ENCODE assay signal across 1 cellular context in the genomic region with DNA sequence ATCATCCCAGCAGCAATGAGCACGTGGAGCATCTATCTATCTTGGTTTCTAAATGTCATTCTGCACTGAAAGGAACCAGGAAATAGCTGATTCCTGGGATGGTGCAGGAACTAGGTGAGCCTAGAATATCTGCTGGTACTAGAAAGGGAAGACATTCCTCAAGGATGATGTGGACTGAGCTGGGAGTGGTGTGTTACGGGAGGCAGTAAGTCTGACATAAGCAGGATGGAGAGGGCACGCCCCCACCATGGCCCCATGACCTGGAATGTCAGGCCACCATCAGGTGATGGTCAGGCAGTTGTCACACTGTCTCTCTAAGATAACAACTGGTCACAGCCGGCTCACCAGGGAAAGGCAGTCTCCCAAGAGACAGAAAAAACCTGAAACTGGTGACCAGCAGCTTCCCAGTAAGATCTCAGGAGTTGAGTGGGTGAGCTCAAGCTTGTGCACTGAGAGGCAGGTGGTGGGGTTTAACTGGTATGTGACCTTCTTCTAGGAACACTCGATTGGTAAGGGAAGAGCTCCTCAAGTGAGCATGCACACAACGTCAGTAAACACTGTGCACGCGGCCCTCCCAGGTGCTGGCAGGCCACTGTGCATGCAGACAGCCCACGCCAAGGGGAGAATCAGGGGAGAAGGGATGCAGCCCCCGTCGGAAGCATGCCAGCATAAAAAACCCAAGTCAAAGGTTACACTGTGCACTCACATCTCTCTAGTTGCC.
TF ChIP-seq lines count a peak whose summit lies in the region.

No MANE protein-coding gene starts in this region.

TF ChIP-seq in K562, 482 proteins besides CTCF, POLR2A, EP300 and RAD21 (continued from another document and continues in another):
- TF ChIP-seq HMGXB4 (CRISPR knock-in tag; IDR thresholded peaks at IDR 0.05) (peak; percentile 54; the same call in 1 of the 2 replicates), HDAC1 (IDR thresholded peaks at IDR 0.05) (peak in 1 of 2 experiments; percentile 92; a peak in 2 of 4 replicates), CBX2 (IDR thresholded peaks at IDR 0.05; ENCODE audit: insufficient read depth, low read length, poor library complexity, severe bottlenecking) (no peak), POLR2B (IDR thresholded peaks at IDR 0.05; ENCODE audit: low read depth, partially characterized antibody) (peak; percentile 29), FOXM1 (IDR thresholded peaks at IDR 0.05; ENCODE audit: low read depth) (peak; percentile 43; the same call in 1 of the 2 replicates), FOXM1 (CRISPR knock-in tag; IDR thresholded peaks at IDR 0.05; ENCODE audit: low read depth) (no peak), FOXA1 (IDR thresholded peaks at IDR 0.05; ENCODE audit: borderline replicate concordance) (no peak), ZNF589 (CRISPR knock-in tag; IDR thresholded peaks at IDR 0.05; ENCODE audit: low read depth) (peak; percentile 92; the same call in 1 of the 2 replicates), EWSR1 (IDR thresholded peaks at IDR 0.05; ENCODE audit: borderline replicate concordance, low read depth, partially characterized antibody) (no peak), ADNP (tag; IDR thresholded peaks at IDR 0.05) (no peak), TAF15 (IDR thresholded peaks at IDR 0.05; ENCODE audit: low read depth, low read length) (no peak), RCOR1 (IDR thresholded peaks at IDR 0.05; ENCODE audit: borderline replicate concordance in 1 of 2, low read depth in 2 of 2, low read length in 2 of 2) (peak in 1 of 2 experiments; percentile 94; a peak in 2 of 4 replicates), ZBTB40 (IDR thresholded peaks at IDR 0.05) (0 out of 2 replicates have a peak, but pooled peaks have one; percentile 15), ZBTB40 (CRISPR knock-in tag; IDR thresholded peaks at IDR 0.05) (no peak), ERF (CRISPR knock-in tag; IDR thresholded peaks at IDR 0.05) (no peak), ZSCAN32 (CRISPR knock-in tag; IDR thresholded peaks at IDR 0.05) (no peak), ZNF75A (CRISPR knock-in tag; IDR thresholded peaks at IDR 0.05) (0 out of 2 replicates have a peak, but pooled peaks have one; percentile 11), BCLAF1 (IDR thresholded peaks at IDR 0.05; ENCODE audit: borderline replicate concordance in 1 of 2, control insufficient read depth in 1 of 2, low read depth in 2 of 2, low read length in 1 of 2) (no peak), KLF13 (tag; IDR thresholded peaks at IDR 0.05; ENCODE audit: borderline replicate concordance, low read depth) (peak; percentile 96), JUN (IDR thresholded peaks at IDR 0.05; ENCODE audit: borderline replicate concordance, low read depth, low read length) (peak; percentile 77), JUN (CRISPR knock-in tag; IDR thresholded peaks at IDR 0.05; ENCODE audit: borderline replicate concordance) (no peak), ZNF780A (CRISPR knock-in tag; IDR thresholded peaks at IDR 0.05) (no peak), ELF1 (tag; IDR thresholded peaks at IDR 0.05) (peak; percentile 67), CREM (IDR thresholded peaks at IDR 0.05; ENCODE audit: low read depth) (peak; percentile 83), XRCC5 (IDR thresholded peaks at IDR 0.05; ENCODE audit: low read depth, low read length) (no peak), ZNF133 (CRISPR knock-in tag; IDR thresholded peaks at IDR 0.05) (0 out of 2 replicates have a peak, but pooled peaks have one; percentile 33), LCOR (CRISPR knock-in tag; IDR thresholded peaks at IDR 0.05) (0 out of 2 replicates have a peak, but pooled peaks have one; percentile 54), ZNF57 (CRISPR knock-in tag; IDR thresholded peaks at IDR 0.05) (no peak), ETV1 (tag; conservative IDR thresholded peaks at IDR 0.05; ENCODE audit: low read depth) (peak; percentile 53), FOXO4 (CRISPR knock-in tag; IDR thresholded peaks at IDR 0.05) (no peak), CAMTA2 (CRISPR knock-in tag; conservative IDR thresholded peaks at IDR 0.05) (no peak), HDAC2 (IDR thresholded peaks at IDR 0.05) (peak; percentile 96), KAT8 (IDR thresholded peaks at IDR 0.05; ENCODE audit: low read depth) (no peak), MCM7 (IDR thresholded peaks at IDR 0.05) (no peak), ZC3H11A (IDR thresholded peaks at IDR 0.05; ENCODE audit: low read depth, low read length) (no peak)
- TF ChIP-seq, protein P1, sequence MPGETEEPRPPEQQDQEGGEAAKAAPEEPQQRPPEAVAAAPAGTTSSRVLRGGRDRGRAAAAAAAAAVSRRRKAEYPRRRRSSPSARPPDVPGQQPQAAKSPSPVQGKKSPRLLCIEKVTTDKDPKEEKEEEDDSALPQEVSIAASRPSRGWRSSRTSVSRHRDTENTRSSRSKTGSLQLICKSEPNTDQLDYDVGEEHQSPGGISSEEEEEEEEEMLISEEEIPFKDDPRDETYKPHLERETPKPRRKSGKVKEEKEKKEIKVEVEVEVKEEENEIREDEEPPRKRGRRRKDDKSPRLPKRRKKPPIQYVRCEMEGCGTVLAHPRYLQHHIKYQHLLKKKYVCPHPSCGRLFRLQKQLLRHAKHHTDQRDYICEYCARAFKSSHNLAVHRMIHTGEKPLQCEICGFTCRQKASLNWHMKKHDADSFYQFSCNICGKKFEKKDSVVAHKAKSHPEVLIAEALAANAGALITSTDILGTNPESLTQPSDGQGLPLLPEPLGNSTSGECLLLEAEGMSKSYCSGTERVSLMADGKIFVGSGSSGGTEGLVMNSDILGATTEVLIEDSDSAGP (CRISPR knock-in tag; IDR thresholded peaks at IDR 0.05), result peak; percentile 63; the same call in 1 of the 2 replicates
- TF ChIP-seq, protein P2, sequence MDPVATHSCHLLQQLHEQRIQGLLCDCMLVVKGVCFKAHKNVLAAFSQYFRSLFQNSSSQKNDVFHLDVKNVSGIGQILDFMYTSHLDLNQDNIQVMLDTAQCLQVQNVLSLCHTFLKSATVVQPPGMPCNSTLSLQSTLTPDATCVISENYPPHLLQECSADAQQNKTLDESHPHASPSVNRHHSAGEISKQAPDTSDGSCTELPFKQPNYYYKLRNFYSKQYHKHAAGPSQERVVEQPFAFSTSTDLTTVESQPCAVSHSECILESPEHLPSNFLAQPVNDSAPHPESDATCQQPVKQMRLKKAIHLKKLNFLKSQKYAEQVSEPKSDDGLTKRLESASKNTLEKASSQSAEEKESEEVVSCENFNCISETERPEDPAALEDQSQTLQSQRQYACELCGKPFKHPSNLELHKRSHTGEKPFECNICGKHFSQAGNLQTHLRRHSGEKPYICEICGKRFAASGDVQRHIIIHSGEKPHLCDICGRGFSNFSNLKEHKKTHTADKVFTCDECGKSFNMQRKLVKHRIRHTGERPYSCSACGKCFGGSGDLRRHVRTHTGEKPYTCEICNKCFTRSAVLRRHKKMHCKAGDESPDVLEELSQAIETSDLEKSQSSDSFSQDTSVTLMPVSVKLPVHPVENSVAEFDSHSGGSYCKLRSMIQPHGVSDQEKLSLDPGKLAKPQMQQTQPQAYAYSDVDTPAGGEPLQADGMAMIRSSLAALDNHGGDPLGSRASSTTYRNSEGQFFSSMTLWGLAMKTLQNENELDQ (CRISPR knock-in tag; IDR thresholded peaks at IDR 0.05; ENCODE audit: borderline replicate concordance), result no peak
